15 cellular contexts compared by ENCODE assay signal in the genomic region with DNA sequence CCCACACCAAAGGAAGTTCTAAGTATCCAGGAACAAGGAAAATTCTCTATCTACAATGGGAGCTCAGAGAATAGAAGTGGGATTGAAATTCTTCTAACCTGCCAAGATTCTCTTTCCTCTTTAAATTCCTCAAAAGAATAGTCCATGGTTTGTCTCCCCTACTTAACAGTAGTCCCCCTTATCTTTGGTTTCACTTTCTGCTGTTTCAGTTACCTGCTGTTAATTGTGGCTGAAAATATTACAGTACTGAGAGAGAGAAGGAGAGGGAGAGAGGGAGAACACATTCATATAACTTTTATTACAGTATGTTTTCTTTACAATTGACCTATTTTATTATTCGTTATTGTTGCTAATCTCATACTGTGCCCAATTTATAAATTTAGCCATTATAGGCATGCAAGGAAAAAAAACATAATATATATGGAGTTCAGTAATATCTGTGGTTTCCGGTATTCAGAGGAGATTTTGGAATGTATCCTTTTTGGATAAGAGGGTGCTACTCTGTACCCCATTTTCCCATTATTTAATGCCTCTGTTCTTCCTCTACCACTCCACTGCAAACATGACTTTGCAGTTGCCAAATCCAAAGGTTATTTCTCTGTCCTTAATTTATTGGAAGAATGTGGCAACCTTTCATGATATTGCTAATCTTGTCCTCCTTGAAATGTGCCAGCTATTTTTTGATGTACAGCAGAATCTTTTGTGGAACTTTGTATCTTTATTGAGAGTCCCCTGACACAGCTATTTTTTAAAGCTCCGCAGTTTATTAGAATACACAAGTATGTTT.
DNase-seq lines count a peak whose midpoint lies in the region; ATAC-seq and TF ChIP-seq lines count a peak whose summit lies in the region.
"Had no signal": no experiment of that assay in that cellular context is flagged by ENCODE, and none has a peak within 500 bp of the region (broad histone marks: within the 10 kb centered on the region; RNA-seq: fewer than 3 reads in every experiment).

No MANE protein-coding gene starts in this region.

- peak overlapping the region in 6 of 8 donors; percentile 4 to 91 (median 22) for H3K27ac Mint-ChIP-seq in CD8-positive, alpha-beta memory T cell
- peak overlapping the region; percentile 6 to 50 (median 35); a peak in 2 of 7 replicates for H3K27ac Mint-ChIP-seq in H9
- H3K27ac Mint-ChIP-seq in activated naive CD8-positive, alpha-beta T cell treated with anti-CD3 and anti-CD28 coated beads, Interleukin-2, amount 50 U/mL, for 24 hours = no peak overlapping the region
- H3K27ac Mint-ChIP-seq in memory B cell = peak overlapping the region; percentile 15
- no peak overlapping the region for H3K27ac Mint-ChIP-seq in HFFc6
- H3K27ac Mint-ChIP-seq: stimulated activated naive B cell treated with anti-CD40 and anti-IgM and Interleukin-4, amounts not matched to agents 10 μg/mL and 1 μg/mL and 100 μg/mL, for 72 hours had no signal

- no peaks in the 10 kb centered on the region for H4K20me1 ChIP-seq in H9 (ENCODE audit: control insufficient read depth, insufficient read depth, insufficient read length)

- H3K27ac ChIP-seq in CD8-positive, alpha-beta memory T cell (ENCODE audit: low read depth, low read length) = no peak overlapping the region
- H3K27ac ChIP-seq in H9 (ENCODE audit: insufficient read length, low read depth, low read length) = no peak overlapping the region
- H3K27ac ChIP-seq: BLaER1 treated with 17β-estradiol and CSF1 and Interleukin-3, amounts not matched to agents 10 nM and 100 nM; body of pancreas had no signal

- H4K91ac ChIP-seq in H9 (ENCODE audit: insufficient read length, low read depth, low read length) = no peak overlapping the region

- no peaks in the 10 kb centered on the region for H3K36me3 ChIP-seq in CD8-positive, alpha-beta memory T cell (ENCODE audit: insufficient read depth, low read length)

- no peak overlapping the region for H3K14ac ChIP-seq in H9 (ENCODE audit: insufficient read depth, low read length)

- no peaks in the 10 kb centered on the region for H3K9me3 Mint-ChIP-seq in CD8-positive, alpha-beta memory T cell
- H3K9me3 Mint-ChIP-seq in H9 = no peaks in the 10 kb centered on the region
- H3K9me3 Mint-ChIP-seq in activated naive CD8-positive, alpha-beta T cell treated with anti-CD3 and anti-CD28 coated beads, Interleukin-2, amount 50 U/mL, for 24 hours = no peaks in the 10 kb centered on the region
- H3K9me3 Mint-ChIP-seq in memory B cell = no peaks in the 10 kb centered on the region
- H3K9me3 Mint-ChIP-seq in HFFc6 = no peaks in the 10 kb centered on the region

- peak; percentile 43 for ATAC-seq in activated naive CD8-positive, alpha-beta T cell treated with anti-CD3 and anti-CD28 coated beads, Interleukin-2, amount 50 U/mL, for 24 hours
- no peak for ATAC-seq in memory B cell (ENCODE audit: low read depth)
- no peak for ATAC-seq in HG03460 (IDR thresholded peaks at IDR 0.05; ENCODE audit: unreplicated experiment)
- ATAC-seq: body of pancreas; stimulated activated naive B cell treated with anti-CD40 and anti-IgM and Interleukin-4, amounts not matched to agents 10 μg/mL and 1 μg/mL and 100 μg/mL, for 72 hours had no signal

- no peak overlapping the region for H2BK12ac ChIP-seq in H9 (ENCODE audit: insufficient read length, low read depth, low read length)

- no peak overlapping the region for H2AK5ac ChIP-seq in H9 (ENCODE audit: insufficient read length, low read length)

- no peak overlapping the region for H4K5ac ChIP-seq in H9 (ENCODE audit: insufficient read length, low read depth, low read length)

- CTCF ChIA-PET in CD8-positive, alpha-beta memory T cell (lab: Charles Lee) = no interaction called here

- no peak overlapping the region for H2BK120ac ChIP-seq in H9 (ENCODE audit: low read depth, low read length, poor library complexity, severe bottlenecking)

- no peaks in the 10 kb centered on the region for H3K9me3 ChIP-seq in CD8-positive, alpha-beta memory T cell (ENCODE audit: low read length)
- no peaks in the 10 kb centered on the region for H3K9me3 ChIP-seq in H9 (ENCODE audit: control insufficient read depth, low read depth, low read length)
- H3K9me3 ChIP-seq: BLaER1 treated with 17β-estradiol and CSF1 and Interleukin-3, amounts not matched to agents 10 nM and 100 nM; body of pancreas had no signal

- H3K23me2 ChIP-seq in H9 (ENCODE audit: insufficient read length, low read depth, low read length, poor library complexity, severe bottlenecking) = no peaks in the 10 kb centered on the region

- H3K4me3 ChIP-seq in CD8-positive, alpha-beta memory T cell (ENCODE audit: low read length) = no peak overlapping the region
- H3K4me3 ChIP-seq: BLaER1 treated with 17β-estradiol and CSF1 and Interleukin-3, amounts not matched to agents 10 nM and 100 nM; body of pancreas had no signal

- H3K9ac ChIP-seq in H9 (ENCODE audit: extremely low read depth, insufficient read length, low read length) = no peak overlapping the region
- H3K9ac ChIP-seq: BLaER1 treated with 17β-estradiol and CSF1 and Interleukin-3, amounts not matched to agents 10 nM and 100 nM had no signal

- H3K4me3 Mint-ChIP-seq in CD8-positive, alpha-beta memory T cell = peak overlapping the region in 2 of 7 donors; percentile 8 to 56
- H3K4me3 Mint-ChIP-seq in H9 = no peak overlapping the region
- H3K4me3 Mint-ChIP-seq in activated naive CD8-positive, alpha-beta T cell treated with anti-CD3 and anti-CD28 coated beads, Interleukin-2, amount 50 U/mL, for 24 hours = no peak overlapping the region
- no peak overlapping the region for H3K4me3 Mint-ChIP-seq in memory B cell
- no peak overlapping the region for H3K4me3 Mint-ChIP-seq in HFFc6
- H3K4me3 Mint-ChIP-seq: stimulated activated naive B cell treated with anti-CD40 and anti-IgM and Interleukin-4, amounts not matched to agents 10 μg/mL and 1 μg/mL and 100 μg/mL, for 72 hours had no signal

- H3K23ac ChIP-seq in H9 (ENCODE audit: insufficient read length, low read depth, low read length) = no peak overlapping the region

- WGBS in H9 (ENCODE audit: extremely low coverage, insufficient read length, low lambda C conversion rate) = no CpG with 5 or more reads among the region's 3 CpGs

- TF ChIP-seq CTCF in H9 (conservative IDR thresholded peaks at IDR 0.05) (no peak), HFFc6 (IDR thresholded peaks at IDR 0.05) (no peak)

- no peak overlapping the region for H2AFZ ChIP-seq in H9 (ENCODE audit: low read length)

- no peak overlapping the region for H3K18ac ChIP-seq in H9 (ENCODE audit: insufficient read length, low read depth, low read length)

- H3K4me1 Mint-ChIP-seq in CD8-positive, alpha-beta memory T cell = peaks cover 61 to 93% (median 89%) of the 10 kb centered on the region in 3 donors
- H3K4me1 Mint-ChIP-seq in H9 = peaks cover 0 to 4% of the 10 kb centered on the region in 2 experiments; a peak in 1 of 4 replicates
- peaks cover 56% of the 10 kb centered on the region for H3K4me1 Mint-ChIP-seq in activated naive CD8-positive, alpha-beta T cell treated with anti-CD3 and anti-CD28 coated beads, Interleukin-2, amount 50 U/mL, for 24 hours
- H3K4me1 Mint-ChIP-seq in memory B cell = peaks cover 14% of the 10 kb centered on the region
- H3K4me1 Mint-ChIP-seq in HFFc6 (ENCODE audit: low read depth) = peaks cover 11% of the 10 kb centered on the region; the same call in 1 of the 2 replicates

- no peak overlapping the region for H3K4me2 ChIP-seq in H9 (ENCODE audit: insufficient read depth, insufficient read length, low read length)
- H3K4me2 ChIP-seq: BLaER1 treated with 17β-estradiol and CSF1 and Interleukin-3, amounts not matched to agents 10 nM and 100 nM had no signal

- no peaks in the 10 kb centered on the region for H3K27me3 Mint-ChIP-seq in CD8-positive, alpha-beta memory T cell
- H3K27me3 Mint-ChIP-seq in H9 (ENCODE audit: low read depth) (no peaks in the 10 kb centered on the region), memory B cell (no peaks in the 10 kb centered on the region), HFFc6 (ENCODE audit: insufficient read depth) (no peaks in the 10 kb centered on the region)
- no peaks in the 10 kb centered on the region for H3K27me3 Mint-ChIP-seq in activated naive CD8-positive, alpha-beta T cell treated with anti-CD3 and anti-CD28 coated beads, Interleukin-2, amount 50 U/mL, for 24 hours
- H3K27me3 Mint-ChIP-seq: stimulated activated naive B cell treated with anti-CD40 and anti-IgM and Interleukin-4, amounts not matched to agents 10 μg/mL and 1 μg/mL and 100 μg/mL, for 72 hours had no signal

- peaks cover 0 to 39% (median 12%) of the 10 kb centered on the region in 3 donors for H3K36me3 Mint-ChIP-seq in CD8-positive, alpha-beta memory T cell
- H3K36me3 Mint-ChIP-seq in H9 (ENCODE audit: insufficient read depth in 1 of 3, low read depth in 3 of 3) (no peaks in the 10 kb centered on the region; a peak in 1 of 7 replicates), memory B cell (peaks cover 25% of the 10 kb centered on the region), HFFc6 (ENCODE audit: low read depth) (no peaks in the 10 kb centered on the region)
- H3K36me3 Mint-ChIP-seq in activated naive CD8-positive, alpha-beta T cell treated with anti-CD3 and anti-CD28 coated beads, Interleukin-2, amount 50 U/mL, for 24 hours (ENCODE audit: low read depth) = peaks cover 30% of the 10 kb centered on the region

- no peak overlapping the region for H2BK15ac ChIP-seq in H9 (ENCODE audit: low read depth, low read length)

- no peak for DNase-seq in CD8-positive, alpha-beta memory T cell
- DNase-seq in H9 = no peak
- no peak for DNase-seq in activated naive CD8-positive, alpha-beta T cell treated with anti-CD3 and anti-CD28 coated beads, Interleukin-2, amount 50 U/mL, for 24 hours
- DNase-seq in memory B cell (ENCODE audit: low spot score in 2 of 2) = no peak
- DNase-seq in NCI-H187 treated with DMSO at 0.1 percent for 48 hours (lab: John Stamatoyannopoulos, UW) = no peak
- no peak for DNase-seq in NCI-H1417 (lab: John Stamatoyannopoulos, UW)
- DNase-seq in HFFc6 = no peak
- DNase-seq: body of pancreas; effector CD8-positive, alpha-beta T cell; GOT3; retina; stimulated activated CD4-positive, alpha-beta T cell treated with anti-CD3 and anti-CD28 coated beads, Interleukin-4, amount 100 ng/mL, for 24 hours; stimulated activated naive B cell treated with anti-CD40 and anti-IgM and Interleukin-4, amounts not matched to agents 10 μg/mL and 1 μg/mL and 100 μg/mL, for 72 hours had no signal

- H3K27me3 ChIP-seq in CD8-positive, alpha-beta memory T cell (ENCODE audit: insufficient read depth, low read length, poor library complexity, severe bottlenecking) = no peaks in the 10 kb centered on the region
- H3K27me3 ChIP-seq in H9 (ENCODE audit: insufficient read depth, low read length) = no peaks in the 10 kb centered on the region
- H3K27me3 ChIP-seq: BLaER1 treated with 17β-estradiol and CSF1 and Interleukin-3, amounts not matched to agents 10 nM and 100 nM; body of pancreas had no signal

- no peak overlapping the region for H3K4ac ChIP-seq in H9 (ENCODE audit: low read depth, low read length)

- H3K79me2 ChIP-seq in H9 (ENCODE audit: insufficient read depth, low read length) = no peaks in the 10 kb centered on the region; the same call in 1 of the 2 replicates

- H4K8ac ChIP-seq in H9 (replicated peaks; ENCODE audit: insufficient read length, low read depth, low read length) = no peak overlapping the region

- H2BK5ac ChIP-seq in H9 (ENCODE audit: insufficient read length, low read length) = no peak overlapping the region

- H2BK20ac ChIP-seq in H9 (ENCODE audit: low read depth, low read length, poor library complexity, severe bottlenecking) = no peak overlapping the region

- H3K56ac ChIP-seq in H9 (ENCODE audit: insufficient read length, low read depth, low read length) = no peak overlapping the region

- H3T11ph ChIP-seq in H9 (ENCODE audit: low read length) = no peak overlapping the region

- no peaks in the 10 kb centered on the region for H3K79me1 ChIP-seq in H9 (ENCODE audit: insufficient read depth, low read depth, low read length, poor library complexity, severe bottlenecking)

- H3K4me1 ChIP-seq in CD8-positive, alpha-beta memory T cell (ENCODE audit: insufficient read depth, low read length) = peaks cover 9% of the 10 kb centered on the region
- no peaks in the 10 kb centered on the region for H3K4me1 ChIP-seq in H9 (ENCODE audit: insufficient read depth, low read length)
- H3K4me1 ChIP-seq: BLaER1 treated with 17β-estradiol and CSF1 and Interleukin-3, amounts not matched to agents 10 nM and 100 nM; body of pancreas had no signal

- POLR2A ChIA-PET in CD8-positive, alpha-beta memory T cell (lab: Charles Lee) = no interaction called here

Comparison
In these comparisons a context has a peak if more than half of its experiments do, and no peak if none do; other contexts are left out.
1. H3K27ac Mint-ChIP-seq: peak in CD8-positive, alpha-beta memory T cell (6 of 8), H9 (3 of 3) and memory B cell (single experiment); none in activated naive CD8-positive, alpha-beta T cell treated with anti-CD3 and anti-CD28 coated beads, Interleukin-2, amount 50 U/mL, for 24 hours (single experiment) and HFFc6 (single experiment).